ENCODE assay signal across 10 cellular contexts in genomic region chr15:73936181-73936580, GRCh38. TPM values are rescaled to one million over a fixed set of nuclear protein-coding genes. Genes with fewer than 3 reads are reported as not detected.
DNase-seq lines count a peak whose midpoint lies in the region; ATAC-seq and TF ChIP-seq lines count a peak whose summit lies in the region.
"Had no signal": no experiment of that assay in that cellular context is flagged by ENCODE, and none has a peak within 500 bp of the region (broad histone marks: within the 10 kb centered on the region; RNA-seq: fewer than 3 reads in every experiment).

No MANE protein-coding gene starts in this region.

- H3K4me1 ChIP-seq in adipocyte (ENCODE audit: control insufficient read depth, insufficient read depth, low read length): peaks cover 57% of the 10 kb centered on the region
- H3K4me1 ChIP-seq in smooth muscle cell (ENCODE audit: low read depth): peaks cover 42% of the 10 kb centered on the region

- H3K9ac ChIP-seq in adipocyte (ENCODE audit: low read length): peak overlapping the region; percentile 14
- no peak overlapping the region for H3K9ac ChIP-seq in smooth muscle cell (ENCODE audit: low read depth)

- 29% methylated on average over 5 of the region's 5 CpGs for WGBS in smooth muscle cell (ENCODE audit: low lambda C conversion rate)

- peak; percentile 34 for ATAC-seq in left ventricle myocardium superior
- ATAC-seq in HG02885 (IDR thresholded peaks at IDR 0.05; ENCODE audit: poor library complexity, unreplicated experiment): no peak

- no peak overlapping the region for H2AFZ ChIP-seq in smooth muscle cell (ENCODE audit: low read depth)

- H3K9me3 ChIP-seq in adipocyte (ENCODE audit: control insufficient read depth, low read length) (no peaks in the 10 kb centered on the region), smooth muscle cell (replicated peaks; ENCODE audit: low read depth) (no peaks in the 10 kb centered on the region)

- H3K27me3 ChIP-seq in adipocyte (replicated peaks; ENCODE audit: control insufficient read depth, insufficient read depth, low read length) (no peaks in the 10 kb centered on the region), smooth muscle cell (ENCODE audit: low read depth) (no peaks in the 10 kb centered on the region)

- H3K4me3 ChIP-seq in adipocyte (ENCODE audit: low read length) (no peak overlapping the region), smooth muscle cell (no peak overlapping the region)

- peak overlapping the region; percentile 41 for H3K4me2 ChIP-seq in smooth muscle cell

- no peaks in the 10 kb centered on the region for H3K4me1 Mint-ChIP-seq in activated naive CD8-positive, alpha-beta T cell treated with anti-CD3 and anti-CD28 coated beads for 36 hours

- H3K27ac ChIP-seq in smooth muscle cell (ENCODE audit: low read depth): peak overlapping the region; percentile 3
- H3K27ac ChIP-seq: 22Rv1 had no signal

- no peaks in the 10 kb centered on the region for H3K36me3 Mint-ChIP-seq in activated naive CD8-positive, alpha-beta T cell treated with anti-CD3 and anti-CD28 coated beads for 36 hours

- peaks cover 37% of the 10 kb centered on the region for H4K20me1 ChIP-seq in smooth muscle cell (ENCODE audit: low read depth)

- no peaks in the 10 kb centered on the region for H3K9me3 Mint-ChIP-seq in activated naive CD8-positive, alpha-beta T cell treated with anti-CD3 and anti-CD28 coated beads for 36 hours
- H3K9me3 Mint-ChIP-seq: neural crest cell had no signal

- H3K27me3 Mint-ChIP-seq in activated naive CD8-positive, alpha-beta T cell treated with anti-CD3 and anti-CD28 coated beads for 36 hours: no peaks in the 10 kb centered on the region

- no peak overlapping the region for H3K27ac Mint-ChIP-seq in activated naive CD8-positive, alpha-beta T cell treated with anti-CD3 and anti-CD28 coated beads for 36 hours

- intact Hi-C loops in left ventricle myocardium superior (cut with micrococcal nuclease): no loop called here

- peaks cover 21% of the 10 kb centered on the region for H3F3A ChIP-seq in smooth muscle cell (ENCODE audit: low read depth)

- TF ChIP-seq CTCF in smooth muscle cell (IDR thresholded peaks at IDR 0.05; ENCODE audit: borderline replicate concordance, insufficient read depth, poor library complexity, severe bottlenecking): no peak

- no peaks in the 10 kb centered on the region for H3K36me3 ChIP-seq in adipocyte (ENCODE audit: control insufficient read depth, insufficient read depth, low read length, severe bottlenecking)
- no peaks in the 10 kb centered on the region for H3K36me3 ChIP-seq in smooth muscle cell (ENCODE audit: low read depth)

- peaks cover 64% of the 10 kb centered on the region for H3K79me2 ChIP-seq in smooth muscle cell (ENCODE audit: low read depth)

- H3K4me3 Mint-ChIP-seq in activated naive CD8-positive, alpha-beta T cell treated with anti-CD3 and anti-CD28 coated beads for 36 hours: no peak overlapping the region
- H3K4me3 Mint-ChIP-seq: neural crest cell had no signal

- DNase-seq in DMS 273 (lab: John Stamatoyannopoulos, UW; ENCODE audit: unreplicated experiment) (peak; percentile 31), DMS 273 treated with DMSO at 0.1 percent for 48 hours (lab: John Stamatoyannopoulos, UW) (no peak), adipocyte (ENCODE audit: low read depth) (no peak), left ventricle myocardium superior (no peak), smooth muscle cell (lab: John Stamatoyannopoulos, UW; ENCODE audit: unreplicated experiment) (no peak)
- DNase-seq in activated naive CD8-positive, alpha-beta T cell treated with anti-CD3 and anti-CD28 coated beads for 36 hours: no peak
- no peak for DNase-seq in stimulated activated CD4-positive, alpha-beta T cell treated with anti-CD3 and anti-CD28 coated beads, Interleukin-4, amount 100 ng/mL, for 1 hour

RNA-seq across cellular contexts. Expression of gene LOXL1, which starts 9.9 kb away (rescaled TPM):
- 12.9 TPM for total RNA-seq in left ventricle myocardium superior
- total RNA-seq in smooth muscle cell: 239 and 252 TPM in 2 replicates
- polyA plus RNA-seq in smooth muscle cell: 736 and 899 TPM in 2 replicates
- total RNA-seq in activated naive CD8-positive, alpha-beta T cell treated with anti-CD3 and anti-CD28 coated beads for 36 hours: 1 to 10 TPM; 2.1 to 2.4 TPM

RNA-seq across cellular contexts. Expression of gene STOML1, which starts 55.9 kb away (rescaled TPM):
- total RNA-seq in left ventricle myocardium superior: 26.9 TPM
- 9.3 and 12.4 TPM in 2 replicates for total RNA-seq in smooth muscle cell
- polyA plus RNA-seq in smooth muscle cell: 23.7 and 27.5 TPM in 2 replicates
- total RNA-seq in activated naive CD8-positive, alpha-beta T cell treated with anti-CD3 and anti-CD28 coated beads for 36 hours: 10 to 100 TPM in 1 of 2 experiments, 1 to 10 TPM in 1; 8.3 to 10.6 TPM

RNA-seq across cellular contexts. Expression of gene PML, which starts 58.3 kb away (rescaled TPM):
- total RNA-seq in left ventricle myocardium superior (20.8 TPM), smooth muscle cell (21.6 and 34.1 TPM in 2 replicates)
- polyA plus RNA-seq in smooth muscle cell: 33.7 and 39.4 TPM in 2 replicates
- total RNA-seq in activated naive CD8-positive, alpha-beta T cell treated with anti-CD3 and anti-CD28 coated beads for 36 hours: 10 to 100 TPM; 53.4 to 54.3 TPM

Comparison
In these comparisons a context has a peak if more than half of its experiments do, and no peak if none do; other contexts are left out.
1. RNA of gene LOXL1, which starts 9.9 kb away (total RNA-seq): 239 to 252 TPM in smooth muscle cell; 12.9 TPM in left ventricle myocardium superior (single experiment) and 2.1 to 2.4 TPM in activated naive CD8-positive, alpha-beta T cell treated with anti-CD3 and anti-CD28 coated beads for 36 hours; every median in the first group is over 10 times any median in the second.